14 cellular contexts compared by ENCODE assay signal in the genomic region with DNA sequence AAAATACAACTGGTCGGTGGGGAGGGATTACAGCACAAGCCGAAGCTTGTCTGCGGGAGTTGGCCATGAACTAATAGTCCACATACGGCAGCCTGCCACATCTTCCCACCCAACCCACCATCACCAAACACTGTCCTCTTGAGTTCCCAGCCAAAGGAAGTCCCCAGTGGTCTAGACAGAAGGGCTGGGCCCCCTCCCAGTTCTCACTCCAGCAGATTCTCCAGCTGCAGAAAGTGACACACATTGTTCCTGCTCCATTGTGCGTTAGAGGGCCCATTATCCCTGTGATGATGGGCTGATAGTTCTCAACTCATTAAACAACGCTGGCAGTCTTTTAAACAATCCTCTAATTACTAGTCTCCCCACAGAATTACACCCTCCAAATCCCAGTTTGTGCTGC.
"Had no signal": no experiment of that assay in that cellular context is flagged by ENCODE, and none has a peak within 500 bp of the region (broad histone marks: within the 10 kb centered on the region; RNA-seq: fewer than 3 reads in every experiment).

No MANE protein-coding gene starts in this region.

- H3K4me3 ChIP-seq: ascending aorta, stomach, thoracic aorta had no signal

- H3K4me3 Mint-ChIP-seq: activated naive CD4-positive, alpha-beta T cell treated with anti-CD3 and anti-CD28 coated beads, Interleukin-2, amount 10 ng/mL, durations not matched to agents 7 days and 5 days; effector memory CD8-positive, alpha-beta T cell; neural crest cell had no signal

- H3K36me3 ChIP-seq: ascending aorta, stomach, thoracic aorta had no signal

- H3K4me1 ChIP-seq: ascending aorta had no signal

- ATAC-seq: effector memory CD8-positive, alpha-beta T cell had no signal

- H3K27me3 Mint-ChIP-seq: activated naive CD4-positive, alpha-beta T cell treated with anti-CD3 and anti-CD28 coated beads, Interleukin-2, amount 10 ng/mL, durations not matched to agents 7 days and 5 days had no signal

- FAIRE-seq: bronchial epithelial cell had no signal

- H3K9me3 Mint-ChIP-seq: activated naive CD4-positive, alpha-beta T cell treated with anti-CD3 and anti-CD28 coated beads, Interleukin-2, amount 10 ng/mL, durations not matched to agents 7 days and 5 days; activated T-helper 2 cell treated with anti-CD3 and anti-CD28 coated beads, Interferon-gamma antibody, Interleukin-2, Interleukin-4, amounts not matched to agents 10 μg/mL and 5 μg/mL and 100 μg/mL, durations not matched to agents 14 hours and 24 hours and 36 hours; neural crest cell had no signal

- H3K27me3 ChIP-seq: ascending aorta had no signal

- H3K36me3 Mint-ChIP-seq: activated naive CD4-positive, alpha-beta T cell treated with anti-CD3 and anti-CD28 coated beads, Interleukin-2, amount 10 ng/mL, durations not matched to agents 7 days and 5 days had no signal

- H3K9me3 ChIP-seq: ascending aorta, stomach, thoracic aorta had no signal

- H3K27ac ChIP-seq: ascending aorta, stomach, thoracic aorta had no signal

- H3K4me1 Mint-ChIP-seq: activated naive CD4-positive, alpha-beta T cell treated with anti-CD3 and anti-CD28 coated beads, Interleukin-2, amount 10 ng/mL, durations not matched to agents 7 days and 5 days had no signal

- DNase-seq: activated CD4-positive, CD25-positive, alpha-beta regulatory T cell treated with anti-CD3 and anti-CD28 coated beads, Interleukin-2, amount 50 U/mL, for 72 hours; activated naive CD4-positive, alpha-beta T cell treated with anti-CD3 and anti-CD28 coated beads, Interleukin-2, amount 10 ng/mL, durations not matched to agents 7 days and 5 days; dermis blood vessel endothelial cell; effector memory CD8-positive, alpha-beta T cell; erythroblast; midbrain; stimulated activated CD4-positive, alpha-beta T cell treated with anti-CD3 and anti-CD28 coated beads, Interleukin-12 subunit alpha, Interleukin-12 subunit beta, amount 100 ng/mL, for 4 hours; stimulated activated CD4-positive, alpha-beta T cell treated with anti-CD3 and anti-CD28 coated beads, Interleukin-2, amount 100 ng/mL, for 24 hours; stomach had no signal

- H3K27ac Mint-ChIP-seq: activated naive CD4-positive, alpha-beta T cell treated with anti-CD3 and anti-CD28 coated beads, Interleukin-2, amount 10 ng/mL, durations not matched to agents 7 days and 5 days; activated T-helper 2 cell treated with anti-CD3 and anti-CD28 coated beads, Interferon-gamma antibody, Interleukin-2, Interleukin-4, amounts not matched to agents 10 μg/mL and 5 μg/mL and 100 μg/mL, durations not matched to agents 14 hours and 24 hours and 36 hours; effector memory CD8-positive, alpha-beta T cell had no signal
